ENCODE assay signal across 24 cellular contexts in the genomic region with DNA sequence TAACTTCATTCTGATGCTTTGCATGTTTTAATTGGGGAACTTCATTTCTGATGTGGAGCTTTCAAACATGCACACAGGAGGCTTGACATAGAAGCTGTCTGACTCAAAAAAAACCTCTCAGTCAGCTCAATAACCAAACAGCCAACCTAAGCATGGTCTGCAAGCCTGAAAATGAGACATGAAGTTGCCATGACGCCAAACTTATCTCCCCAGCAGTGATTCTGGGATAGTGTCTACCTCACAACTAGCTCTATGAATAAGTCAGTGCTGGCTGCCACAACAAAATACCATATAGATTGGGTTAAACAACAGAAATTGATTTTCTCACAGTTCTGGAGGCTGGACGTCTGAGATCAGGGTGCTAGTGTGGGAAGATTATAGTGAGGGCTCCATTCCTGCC.
"Had no signal": no experiment of that assay in that cellular context is flagged by ENCODE, and none has a peak within 500 bp of the region (broad histone marks: within the 10 kb centered on the region; RNA-seq: fewer than 3 reads in every experiment).

No MANE protein-coding gene starts in this region.

- H3K36me3 Mint-ChIP-seq: activated naive CD4-positive, alpha-beta T cell treated with anti-CD3 and anti-CD28 coated beads, Interleukin-2, amount 10 ng/mL, durations not matched to agents 7 days and 5 days; activated naive CD8-positive, alpha-beta T cell treated with anti-CD3 and anti-CD28 coated beads, Interleukin-2, amount 10 ng/mL, durations not matched to agents 7 days and 5 days had no signal

- DNase-seq: activated CD4-positive, alpha-beta T cell treated with anti-CD3 and anti-CD28 coated beads for 4 hours; activated CD4-positive, alpha-beta T cell treated with anti-CD3 and anti-CD28 coated beads, Interleukin-2, amount 10 ng/mL, durations not matched to agents 7 days and 5 days; activated CD4-positive, alpha-beta T cell treated with anti-CD3 and anti-CD28 coated beads, Interleukin-2, amount 50 U/mL, for 48 hours; activated CD4-positive, CD25-positive, alpha-beta regulatory T cell; activated CD4-positive, CD25-positive, alpha-beta regulatory T cell treated with anti-CD3 and anti-CD28 coated beads, Interleukin-2, amount 50 U/mL, for 72 hours; activated CD8-positive, alpha-beta memory T cell treated with anti-CD3 and anti-CD28 coated beads, Interleukin-2, amount 50 U/mL, for 48 hours; activated effector memory CD4-positive, alpha-beta T cell treated with anti-CD3 and anti-CD28 coated beads, Interleukin-2, amount 50 U/mL, for 16 hours; activated naive CD4-positive, alpha-beta T cell; activated naive CD4-positive, alpha-beta T cell treated with anti-CD3 and anti-CD28 coated beads, Interleukin-2, amount 10 ng/mL, durations not matched to agents 7 days and 5 days; activated naive CD8-positive, alpha-beta T cell treated with anti-CD3 and anti-CD28 coated beads, Interleukin-2, amount 10 ng/mL, durations not matched to agents 7 days and 5 days; caudate nucleus; cortex of kidney; dermis blood vessel endothelial cell; effector CD4-positive, alpha-beta T cell; effector memory CD8-positive, alpha-beta T cell; erythroblast; foreskin keratinocyte; gastrocnemius medialis; glutamatergic neuron; heart left ventricle had no signal

- H3K9me3 Mint-ChIP-seq: activated CD4-positive, alpha-beta T cell treated with anti-CD3 and anti-CD28 coated beads, Interleukin-2, amount 10 ng/mL, durations not matched to agents 7 days and 5 days; activated naive CD4-positive, alpha-beta T cell treated with anti-CD3 and anti-CD28 coated beads, Interleukin-2, amount 10 ng/mL, durations not matched to agents 7 days and 5 days; activated naive CD4-positive, alpha-beta T cell treated with anti-CD3 and anti-CD28 coated beads, Interleukin-2, amount 50 U/mL, for 72 hours; activated naive CD8-positive, alpha-beta T cell treated with anti-CD3 and anti-CD28 coated beads, Interleukin-2, amount 10 ng/mL, durations not matched to agents 7 days and 5 days; activated T-helper 2 cell treated with anti-CD3 and anti-CD28 coated beads, Interferon-gamma antibody, Interleukin-2, Interleukin-4, amounts not matched to agents 10 μg/mL and 5 μg/mL and 100 μg/mL, durations not matched to agents 14 hours and 24 hours and 36 hours; effector memory CD8-positive, alpha-beta T cell had no signal

- H3K27me3 ChIP-seq: ascending aorta, esophagus muscularis mucosa, foreskin keratinocyte, gastrocnemius medialis, heart left ventricle had no signal

- H3K4me3 Mint-ChIP-seq: activated CD4-positive, alpha-beta T cell treated with anti-CD3 and anti-CD28 coated beads, Interleukin-2, amount 10 ng/mL, durations not matched to agents 7 days and 5 days; activated naive CD4-positive, alpha-beta T cell treated with anti-CD3 and anti-CD28 coated beads, Interleukin-2, amount 10 ng/mL, durations not matched to agents 7 days and 5 days; activated naive CD8-positive, alpha-beta T cell treated with anti-CD3 and anti-CD28 coated beads, Interleukin-2, amount 10 ng/mL, durations not matched to agents 7 days and 5 days; effector memory CD8-positive, alpha-beta T cell had no signal

- H3K4me3 ChIP-seq: ascending aorta, esophagus muscularis mucosa, gastrocnemius medialis, heart left ventricle had no signal

- H3K36me3 ChIP-seq: gastrocnemius medialis had no signal

- ATAC-seq: effector memory CD8-positive, alpha-beta T cell; foreskin keratinocyte; gastrocnemius medialis; heart left ventricle had no signal

- H3K27me3 Mint-ChIP-seq: activated CD4-positive, alpha-beta T cell treated with anti-CD3 and anti-CD28 coated beads, Interleukin-2, amount 10 ng/mL, durations not matched to agents 7 days and 5 days; activated naive CD4-positive, alpha-beta T cell treated with anti-CD3 and anti-CD28 coated beads, Interleukin-2, amount 10 ng/mL, durations not matched to agents 7 days and 5 days; activated naive CD8-positive, alpha-beta T cell treated with anti-CD3 and anti-CD28 coated beads, Interleukin-2, amount 10 ng/mL, durations not matched to agents 7 days and 5 days; effector memory CD8-positive, alpha-beta T cell had no signal

- H3K9me3 ChIP-seq: ascending aorta, esophagus muscularis mucosa, gastrocnemius medialis, heart left ventricle had no signal

- H3K27ac Mint-ChIP-seq: activated CD4-positive, alpha-beta T cell treated with anti-CD3 and anti-CD28 coated beads, Interleukin-2, amount 10 ng/mL, durations not matched to agents 7 days and 5 days; activated naive CD4-positive, alpha-beta T cell treated with anti-CD3 and anti-CD28 coated beads, Interleukin-2, amount 10 ng/mL, durations not matched to agents 7 days and 5 days; activated naive CD4-positive, alpha-beta T cell treated with anti-CD3 and anti-CD28 coated beads, Interleukin-2, amount 50 U/mL, for 72 hours; activated naive CD8-positive, alpha-beta T cell treated with anti-CD3 and anti-CD28 coated beads, Interleukin-2, amount 10 ng/mL, durations not matched to agents 7 days and 5 days; activated T-helper 2 cell treated with anti-CD3 and anti-CD28 coated beads, Interferon-gamma antibody, Interleukin-2, Interleukin-4, amounts not matched to agents 10 μg/mL and 5 μg/mL and 100 μg/mL, durations not matched to agents 14 hours and 24 hours and 36 hours; effector memory CD8-positive, alpha-beta T cell had no signal

- H3K27ac ChIP-seq: ascending aorta, esophagus muscularis mucosa, foreskin keratinocyte, gastrocnemius medialis, heart left ventricle had no signal

- H3K4me1 Mint-ChIP-seq: activated CD4-positive, alpha-beta T cell treated with anti-CD3 and anti-CD28 coated beads, Interleukin-2, amount 10 ng/mL, durations not matched to agents 7 days and 5 days; activated naive CD4-positive, alpha-beta T cell treated with anti-CD3 and anti-CD28 coated beads, Interleukin-2, amount 10 ng/mL, durations not matched to agents 7 days and 5 days; activated naive CD8-positive, alpha-beta T cell treated with anti-CD3 and anti-CD28 coated beads, Interleukin-2, amount 10 ng/mL, durations not matched to agents 7 days and 5 days had no signal

- H3K4me1 ChIP-seq: ascending aorta, foreskin keratinocyte, heart left ventricle had no signal
